8 cellular contexts compared by ENCODE assay signal in genomic region chr7:136009488-136010079, GRCh38. TPM values are rescaled to one million over a fixed set of nuclear protein-coding genes. Genes with fewer than 3 reads are reported as not detected.
DNase-seq lines count a peak whose midpoint lies in the region; ATAC-seq lines count a peak whose summit lies in the region.

No MANE protein-coding gene starts in this region.

- DNase-seq in EL (peak; percentile 45), LoVo (ENCODE audit: low spot score) (peak; percentile 71), RPMI8226 (peak; percentile 64), non-pigmented ciliary epithelial cell (ENCODE audit: low read depth) (peak; percentile 19), COLO668 (lab: John Stamatoyannopoulos, UW; ENCODE audit: unreplicated experiment) (no peak), UCSD-AML1 (lab: John Stamatoyannopoulos, UW; ENCODE audit: unreplicated experiment) (no peak)

- ATAC-seq in esophagus mucosa (peak; percentile 42), GM18517 (IDR thresholded peaks at IDR 0.05; ENCODE audit: unreplicated experiment) (no peak)

RNA-seq across cellular contexts. Expression of gene MTPN, which starts 32.4 kb away (rescaled TPM):
- 199 TPM for total RNA-seq in esophagus mucosa

Comparison
In these comparisons a context has a peak if more than half of its experiments do, and no peak if none do; other contexts are left out.
1. DNase-seq: peak in EL (single experiment), LoVo (single experiment), RPMI8226 (single experiment) and non-pigmented ciliary epithelial cell (single experiment); none in COLO668 (single experiment) and UCSD-AML1 (single experiment).